In the genomic region with DNA sequence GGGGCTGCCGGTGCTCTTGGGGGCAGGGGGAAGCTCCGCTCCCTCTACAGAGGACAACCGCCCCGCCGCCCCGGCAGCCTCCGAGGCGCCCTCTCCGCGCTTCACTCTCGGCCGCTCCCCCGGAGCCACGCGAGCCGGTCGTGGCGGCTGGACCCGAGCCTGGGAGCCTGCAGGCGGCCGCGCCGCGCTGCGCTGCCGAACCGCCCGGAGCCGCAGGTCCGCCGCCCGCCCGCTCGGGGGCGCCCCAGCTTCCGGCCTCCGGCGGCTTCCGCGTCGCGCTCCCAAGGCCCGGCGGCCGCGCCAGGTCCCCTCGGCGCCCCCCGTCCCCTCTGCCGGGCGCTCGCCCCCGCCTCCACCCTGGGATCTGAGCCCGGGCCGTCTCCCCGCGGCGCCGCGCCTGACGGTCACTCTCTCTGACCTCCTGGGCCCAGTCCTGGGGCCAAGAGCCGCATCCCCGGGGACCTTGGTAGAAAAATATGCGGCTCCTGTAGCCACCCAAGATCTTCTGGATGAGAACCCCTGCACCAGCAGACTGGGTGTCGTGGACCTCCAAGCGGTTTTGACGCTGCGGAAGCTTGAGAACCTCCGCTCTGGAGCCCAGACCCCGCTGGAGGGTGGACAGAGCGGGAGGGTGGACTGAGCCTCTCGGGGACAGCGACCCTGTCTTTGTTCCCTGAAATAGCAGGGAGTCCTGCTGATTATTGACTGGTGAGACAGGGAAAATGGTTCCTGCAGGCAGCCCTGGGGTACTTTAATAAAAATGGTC, we compare ENCODE assay signal across 8 cellular contexts. TPM values are rescaled to one million over a fixed set of nuclear protein-coding genes. Genes with fewer than 3 reads are reported as not detected.
DNase-seq lines count a peak whose midpoint lies in the region; ATAC-seq lines count a peak whose summit lies in the region.

No MANE protein-coding gene starts in this region.

- H3K27ac ChIP-seq in BLaER1 = peak overlapping the region; percentile 71

- H3K36me3 ChIP-seq in BLaER1 = no peaks in the 10 kb centered on the region

- H3K4me1 ChIP-seq in BLaER1 = peaks cover 42% of the 10 kb centered on the region

- peak; percentile 86 for DNase-seq in HuH-7 (ENCODE audit: low spot score)
- DNase-seq in activated CD4-positive, alpha-beta T cell treated with anti-CD3 and anti-CD28 coated beads for 48 hours = peak; percentile 74
- DNase-seq in effector CD4-positive, alpha-beta T cell = peak; percentile 53
- DNase-seq in lung microvascular endothelial cell (ENCODE audit: low read depth in 2 of 2) = peak; percentile 55 to 73
- peak; percentile 53 for DNase-seq in stimulated activated CD8-positive, alpha-beta memory T cell treated with anti-CD3 and anti-CD28 coated beads, Interleukin-15, amount 100 ng/mL, for 24 hours (ENCODE audit: low read depth)

- H4K20me1 ChIP-seq in BLaER1 = no peaks in the 10 kb centered on the region

- no peaks in the 10 kb centered on the region for H3K9me3 ChIP-seq in BLaER1

- peak overlapping the region; percentile 92 for H3K4me2 ChIP-seq in BLaER1

- peak; percentile 45 for ATAC-seq in GM19351 (IDR thresholded peaks at IDR 0.05; ENCODE audit: unreplicated experiment)
- no peak for ATAC-seq in HG02884 (IDR thresholded peaks at IDR 0.05; ENCODE audit: unreplicated experiment)

- peak overlapping the region; percentile 78 for H3K9ac ChIP-seq in BLaER1

- H3K4me3 ChIP-seq in BLaER1 = peak overlapping the region; percentile 68

- H3K27me3 ChIP-seq in BLaER1 = peaks cover 37% of the 10 kb centered on the region

RNA-seq across cellular contexts. Expression of a gene that starts 44.3 kb away (rescaled TPM):
- total RNA-seq in lung microvascular endothelial cell = 3.3 and 6.2 TPM in 2 replicates
